Comparison of ENCODE assay signal across 21 cellular contexts in genomic region chr6:95685817-95686216, GRCh38.
DNase-seq lines count a peak whose midpoint lies in the region; ATAC-seq, FAIRE-seq and TF ChIP-seq lines count a peak whose summit lies in the region.
"Had no signal": no experiment of that assay in that cellular context is flagged by ENCODE, and none has a peak within 500 bp of the region (broad histone marks: within the 10 kb centered on the region; RNA-seq: fewer than 3 reads in every experiment).

No MANE protein-coding gene starts in this region.

- no peak overlapping the region for H3K18ac ChIP-seq in H9 (ENCODE audit: insufficient read length, low read depth, low read length)

- H3K36me3 Mint-ChIP-seq in H9 (ENCODE audit: insufficient read depth in 1 of 3, low read depth in 3 of 3), result no peaks in the 10 kb centered on the region
- H3K36me3 Mint-ChIP-seq: T-cell had no signal

- FAIRE-seq in GM12891 (lab: Jason Lieb, UNC), result peak; percentile 61

- H3K9ac ChIP-seq in H9 (ENCODE audit: extremely low read depth, insufficient read length, low read length) (no peak overlapping the region), NT2/D1 (ENCODE audit: insufficient read length, low read depth) (no peak overlapping the region)
- H3K9ac ChIP-seq: GM23248 had no signal

- no peak overlapping the region for H3K4ac ChIP-seq in H9 (ENCODE audit: low read depth, low read length)

- H3K36me3 ChIP-seq in NT2/D1 (ENCODE audit: insufficient read depth, insufficient read length, low read length) (no peaks in the 10 kb centered on the region), lower lobe of right lung (no peaks in the 10 kb centered on the region)
- H3K36me3 ChIP-seq: MG63, Peyer's patch had no signal

- no peak overlapping the region for H2BK12ac ChIP-seq in H9 (ENCODE audit: insufficient read length, low read depth, low read length)

- no peaks in the 10 kb centered on the region for H3K79me1 ChIP-seq in H9 (ENCODE audit: insufficient read depth, low read depth, low read length, poor library complexity, severe bottlenecking)

- peaks cover 4% of the 10 kb centered on the region; the same call in 1 of the 2 replicates for H3K4me1 ChIP-seq in H9 (ENCODE audit: insufficient read depth, low read length)
- H3K4me1 ChIP-seq in NT2/D1 (ENCODE audit: insufficient read depth, insufficient read length), result no peaks in the 10 kb centered on the region
- H3K4me1 ChIP-seq in lower lobe of right lung, result no peaks in the 10 kb centered on the region
- H3K4me1 ChIP-seq: Peyer's patch had no signal

- no peaks in the 10 kb centered on the region for H3K23me2 ChIP-seq in H9 (ENCODE audit: insufficient read length, low read depth, low read length, poor library complexity, severe bottlenecking)

- H3K4me3 ChIP-seq in NT2/D1 (ENCODE audit: insufficient read length, low read depth), result no peak overlapping the region
- no peak overlapping the region for H3K4me3 ChIP-seq in lower lobe of right lung
- H3K4me3 ChIP-seq: GM23248, MG63, Peyer's patch, SK-N-MC had no signal

- H3K23ac ChIP-seq in H9 (ENCODE audit: insufficient read length, low read depth, low read length), result no peak overlapping the region

- no peak overlapping the region for H2BK15ac ChIP-seq in H9 (ENCODE audit: low read depth, low read length)

- H3K4me1 Mint-ChIP-seq in H9, result peaks cover 32 to 39% of the 10 kb centered on the region in 2 experiments

- H3K27me3 ChIP-seq in H9 (ENCODE audit: insufficient read depth, low read length) (no peaks in the 10 kb centered on the region), NT2/D1 (ENCODE audit: insufficient read depth, insufficient read length) (no peaks in the 10 kb centered on the region), lower lobe of right lung (ENCODE audit: low read depth) (no peaks in the 10 kb centered on the region)
- H3K27me3 ChIP-seq: MG63, Peyer's patch had no signal

- H3K27ac Mint-ChIP-seq in H9, result peak overlapping the region in 1 of 3 experiments; percentile 54; a peak in 1 of 7 replicates
- H3K27ac Mint-ChIP-seq: HFFc6, T-cell had no signal

- ATAC-seq in left cardiac atrium (no peak), lower lobe of right lung (no peak), GM21737 (IDR thresholded peaks at IDR 0.05; ENCODE audit: unreplicated experiment) (no peak), GM19455 (IDR thresholded peaks at IDR 0.05; ENCODE audit: unreplicated experiment) (no peak)
- ATAC-seq: Right ventricle myocardium inferior, T-cell had no signal

- H3T11ph ChIP-seq in H9 (ENCODE audit: low read length), result no peak overlapping the region

- H3K27ac ChIP-seq in H9 (ENCODE audit: insufficient read length, low read depth, low read length) (no peak overlapping the region), lower lobe of right lung (no peak overlapping the region)
- H3K27ac ChIP-seq: C4-2B, GM23248, Peyer's patch, SK-N-MC had no signal

- no peak overlapping the region for H3K56ac ChIP-seq in H9 (ENCODE audit: insufficient read length, low read depth, low read length)

- no peak for TF ChIP-seq POLR2A in GM12891 (IDR thresholded peaks at IDR 0.05; ENCODE audit: low read depth, low read length)

- intact Hi-C loops in left cardiac atrium (cut with DNase I), result no loop called here
- intact Hi-C loops in lower lobe of right lung (cut with DNase I), result no loop called here

- H3K4me3 Mint-ChIP-seq in H9, result no peak overlapping the region
- H3K4me3 Mint-ChIP-seq: HFFc6, T-cell had no signal

- no peak overlapping the region for H2BK5ac ChIP-seq in H9 (ENCODE audit: insufficient read length, low read length)

- no CpG with 5 or more reads among the region's 3 CpGs for WGBS in H9 (ENCODE audit: extremely low coverage, insufficient read length, low lambda C conversion rate)

- no peaks in the 10 kb centered on the region for H4K20me1 ChIP-seq in H9 (ENCODE audit: control insufficient read depth, insufficient read depth, insufficient read length)

- DNase-seq in GM12891 (ENCODE audit: insufficient read length, low spot score) (no peak), H9 (peak; percentile 45), NT2/D1 (ENCODE audit: low read depth, low spot score) (peak; percentile 25), iPS-NIHi11 (ENCODE audit: low spot score) (peak; percentile 40), left cardiac atrium (no peak), lower lobe of right lung (no peak)
- DNase-seq: GM23248, HFFc6, IMR-90, Karpas-422, MG63, NCI-H1092, NCI-H2171 treated with DMSO at 0.1 percent for 48 hours, NCI-H82, Peyer's patch, T-cell had no signal

- H3K9me3 Mint-ChIP-seq in H9, result no peaks in the 10 kb centered on the region

- no peak overlapping the region for H2BK20ac ChIP-seq in H9 (ENCODE audit: low read depth, low read length, poor library complexity, severe bottlenecking)

- H4K91ac ChIP-seq in H9 (ENCODE audit: insufficient read length, low read depth, low read length), result no peak overlapping the region

- peak overlapping the region; percentile 13 for H3K4me2 ChIP-seq in H9 (ENCODE audit: insufficient read depth, insufficient read length, low read length)

- no peak overlapping the region for H4K5ac ChIP-seq in H9 (ENCODE audit: insufficient read length, low read depth, low read length)

- H3K9me3 ChIP-seq in H9 (ENCODE audit: control insufficient read depth, low read depth, low read length) (no peaks in the 10 kb centered on the region), NT2/D1 (ENCODE audit: insufficient read depth, low read length) (no peaks in the 10 kb centered on the region), lower lobe of right lung (no peaks in the 10 kb centered on the region)
- H3K9me3 ChIP-seq: MG63, Peyer's patch had no signal

- no peaks in the 10 kb centered on the region for H3K27me3 Mint-ChIP-seq in H9 (ENCODE audit: low read depth)

- H2BK120ac ChIP-seq in H9 (ENCODE audit: low read depth, low read length, poor library complexity, severe bottlenecking), result no peak overlapping the region

- H2AFZ ChIP-seq in H9 (ENCODE audit: low read length), result no peak overlapping the region
- H2AFZ ChIP-seq: GM23248 had no signal

- H3K79me2 ChIP-seq in H9 (ENCODE audit: insufficient read depth, low read length), result no peaks in the 10 kb centered on the region

- H2AK5ac ChIP-seq in H9 (ENCODE audit: insufficient read length, low read length), result no peak overlapping the region

- peak overlapping the region; percentile 87 for H4K8ac ChIP-seq in H9 (replicated peaks; ENCODE audit: insufficient read length, low read depth, low read length)

- TF ChIP-seq CTCF in H9 (conservative IDR thresholded peaks at IDR 0.05) (no peak), lower lobe of right lung (IDR thresholded peaks at IDR 0.05) (no peak)

- H3K14ac ChIP-seq in H9 (ENCODE audit: insufficient read depth, low read length), result no peak overlapping the region

TF ChIP-seq in GM12891, 5 proteins besides CTCF, POLR2A, EP300 and RAD21:
- TF ChIP-seq PAX5 (IDR thresholded peaks at IDR 0.05; ENCODE audit: insufficient read depth, low read length, severe bottlenecking) (no peak), POU2F2 (IDR thresholded peaks at IDR 0.05; ENCODE audit: low read depth, low read length) (no peak), POLR2AphosphoS5 (IDR thresholded peaks at IDR 0.05; ENCODE audit: low read depth, low read length) (no peak), SPI1 (IDR thresholded peaks at IDR 0.05; ENCODE audit: low read depth, low read length) (no peak), TAF1 (IDR thresholded peaks at IDR 0.05; ENCODE audit: low read depth, low read length) (no peak)

Comparison
In these comparisons a context has a peak if more than half of its experiments do, and no peak if none do; other contexts are left out.
1. DNase-seq: peak in H9 (single experiment), NT2/D1 (single experiment) and iPS-NIHi11 (single experiment); none in GM12891 (single experiment), left cardiac atrium (single experiment) and lower lobe of right lung (single experiment).